Comparison of ENCODE assay signal across 8 cellular contexts in the genomic region with DNA sequence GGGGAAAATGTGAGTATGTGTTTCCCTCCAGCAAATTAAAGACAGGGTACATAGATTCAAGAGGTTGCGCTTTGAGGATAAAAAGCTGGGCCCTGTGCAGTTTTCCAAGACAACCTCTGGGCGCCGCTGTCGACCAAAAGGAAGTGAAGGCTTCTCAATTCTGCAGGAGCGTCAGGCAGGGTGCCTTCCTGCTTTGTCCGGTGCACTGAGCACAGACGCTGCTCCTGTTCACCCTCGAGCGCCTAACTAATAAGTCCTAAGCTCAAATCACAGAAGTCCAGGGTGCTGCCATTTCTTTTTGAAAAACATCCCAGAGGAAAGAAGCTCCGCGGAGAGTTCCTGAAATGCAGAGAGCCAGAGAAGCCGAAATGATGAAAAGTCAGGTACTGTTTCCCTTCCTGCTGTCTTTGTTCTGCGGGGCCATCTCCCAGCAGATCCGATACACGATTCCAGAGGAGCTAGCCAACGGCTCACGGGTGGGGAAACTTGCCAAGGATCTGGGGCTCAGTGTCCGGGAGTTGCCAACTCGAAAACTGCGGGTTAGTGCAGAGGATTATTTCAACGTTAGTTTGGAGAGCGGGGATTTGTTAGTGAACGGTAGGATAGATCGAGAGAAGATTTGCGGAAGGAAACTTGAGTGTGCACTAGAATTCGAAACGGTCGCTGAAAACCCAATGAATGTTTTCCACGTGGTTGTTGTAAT. TPM values are rescaled to one million over a fixed set of nuclear protein-coding genes. Genes with fewer than 3 reads are reported as not detected.
DNase-seq lines count a peak whose midpoint lies in the region; ATAC-seq, FAIRE-seq and TF ChIP-seq lines count a peak whose summit lies in the region.

A gene (plus strand): TSS at position 183 of the 703 bp plus-strand sequence. CDS start 162 bp downstream, at position 345.

- DNase-seq in stimulated activated CD4-positive, alpha-beta T cell treated with anti-CD3 and anti-CD28 coated beads, Interleukin-1b, Interleukin-23, amount 100 ng/mL, for 48 hours = peak; percentile 35
- DNase-seq in stimulated activated CD4-positive, alpha-beta T cell treated with anti-CD3 and anti-CD28 coated beads, Interleukin-2, amount 100 ng/mL, for 48 hours = no peak
- no peak for DNase-seq in endothelial cell of umbilical vein (ENCODE audit: low read depth, low spot score)
- peak in 3 of 10 donors; percentile 10 to 30 (median 28) for DNase-seq in naive thymus-derived CD8-positive, alpha-beta T cell
- DNase-seq in RCC 7860 (ENCODE audit: low spot score) = no peak
- no peak for DNase-seq in activated gamma-delta T cell (lab: John Stamatoyannopoulos, UW)

- dilution Hi-C loops in endothelial cell of umbilical vein (cut with MboI; ENCODE audit: extremely low pct_ligation_motif_present, low sequenced_read_pairs) = no loop called here

- peaks cover 24 to 50% (median 28%) of the 10 kb centered on the region in 3 donors for H3K36me3 Mint-ChIP-seq in naive thymus-derived CD8-positive, alpha-beta T cell

- H3K9me1 ChIP-seq in endothelial cell of umbilical vein (replicated peaks; ENCODE audit: control insufficient read depth, extremely low read depth, insufficient read depth, low read length) = no peaks in the 10 kb centered on the region

- H3K36me3 ChIP-seq in HUES64 (ENCODE audit: insufficient read depth, low read length) (no peaks in the 10 kb centered on the region), SU-DHL-6 (ENCODE audit: low read length) (no peaks in the 10 kb centered on the region), endothelial cell of umbilical vein (ENCODE audit: control insufficient read depth in 2 of 2, extremely low read depth in 1 of 2, insufficient read depth in 2 of 2, low read length in 2 of 2) (no peaks in the 10 kb centered on the region)

- H3K79me2 ChIP-seq in SU-DHL-6 (ENCODE audit: insufficient read depth, low read length) (no peaks in the 10 kb centered on the region), endothelial cell of umbilical vein (ENCODE audit: control insufficient read depth, insufficient read depth, low read length) (no peaks in the 10 kb centered on the region)

- BruUV-seq in endothelial cell of umbilical vein (replicated peaks; lab: Mats Ljungman, UMichigan) = no TSS peak

- ATAC-seq in naive thymus-derived CD8-positive, alpha-beta T cell = peak in 1 of 2 donors; percentile 56

- H3F3A ChIP-seq in SU-DHL-6 (ENCODE audit: insufficient read depth) = 0 out of 2 replicates have a peak, but pooled peaks cover 5% of the 10 kb centered on the region

- H3K4me3 ChIP-seq in HUES64 (ENCODE audit: low read length) (peak within 1 kb of the TSS; percentile 43), SU-DHL-6 (ENCODE audit: insufficient read depth, low read length, poor library complexity, severe bottlenecking) (peak within 1 kb of the TSS; percentile 38), endothelial cell of umbilical vein (replicated peaks in 1 of 3; ENCODE audit: insufficient read depth in 1 of 3, low read depth in 1 of 3, low read length in 3 of 3) (no peak within 1 kb of the TSS)

- TF ChIP-seq POLR2A in endothelial cell of umbilical vein (IDR thresholded peaks at IDR 0.05; ENCODE audit: low read depth, low read length) = no peak

- FAIRE-seq in endothelial cell of umbilical vein (lab: Jason Lieb, UNC) = no peak
- no peak for FAIRE-seq in RCC 7860 (lab: Jason Lieb, UNC)

- peaks cover 57% of the 10 kb centered on the region for H3K9me3 ChIP-seq in HUES64 (ENCODE audit: insufficient read depth, low read depth, low read length)
- no peaks in the 10 kb centered on the region for H3K9me3 ChIP-seq in SU-DHL-6 (ENCODE audit: insufficient read depth, low read length)
- H3K9me3 ChIP-seq in endothelial cell of umbilical vein (replicated peaks; ENCODE audit: control insufficient read depth, insufficient read depth, low read length) = no peaks in the 10 kb centered on the region

- H3K27me3 Mint-ChIP-seq in naive thymus-derived CD8-positive, alpha-beta T cell = peaks cover 45 to 96% (median 70%) of the 10 kb centered on the region in 5 donors

- no peaks in the 10 kb centered on the region for H3K9me2 ChIP-seq in SU-DHL-6 (replicated peaks; ENCODE audit: insufficient read depth, low read length)

- CTCF ChIA-PET in endothelial cell of umbilical vein (lab: Charles Lee) = interaction anchor here (1.0 to 3.6 kb wide), 17 partner anchors 10 to 269 kb away, joined by 3 to 29 read pairs (median 6); a partner anchor contains a TSS

- POLR2A ChIA-PET in endothelial cell of umbilical vein (lab: Charles Lee) = no interaction called here
- POLR2A ChIA-PET in naive thymus-derived CD8-positive, alpha-beta T cell (lab: Charles Lee) = no interaction called here

- no peaks in the 10 kb centered on the region for H4K20me1 ChIP-seq in SU-DHL-6 (ENCODE audit: low read depth, low read length)
- H4K20me1 ChIP-seq in endothelial cell of umbilical vein (replicated peaks; ENCODE audit: control insufficient read depth, extremely low read depth, insufficient read depth, low read length) = no peaks in the 10 kb centered on the region

- 81% methylated on average over 29 of the region's 29 CpGs for WGBS in HUES64

- H3K27ac ChIP-seq in HUES64 (ENCODE audit: low read depth, low read length) = no peak within 1 kb of the TSS
- no peak within 1 kb of the TSS for H3K27ac ChIP-seq in SU-DHL-6 (ENCODE audit: low read depth, low read length)
- H3K27ac ChIP-seq in endothelial cell of umbilical vein (ENCODE audit: insufficient read depth, low read depth, low read length) = no peak within 1 kb of the TSS

- peaks cover 0 to 2% (median 0%) of the 10 kb centered on the region in 4 donors for H3K4me1 Mint-ChIP-seq in naive thymus-derived CD8-positive, alpha-beta T cell

- TF ChIP-seq CTCF in SU-DHL-6 (IDR thresholded peaks at IDR 0.05; ENCODE audit: insufficient read depth, low read length, poor library complexity, severe bottlenecking) (peak; percentile 46), endothelial cell of umbilical vein (IDR thresholded peaks at IDR 0.05; ENCODE audit: extremely low read depth in 1 of 2, insufficient read depth in 1 of 2, low read depth in 1 of 2, low read length in 2 of 2) (peak; percentile 41 to 44)

- no peaks in the 10 kb centered on the region for H3K4me1 ChIP-seq in HUES64 (ENCODE audit: insufficient read depth, low read length)
- H3K4me1 ChIP-seq in endothelial cell of umbilical vein (ENCODE audit: control insufficient read depth, extremely low read depth, insufficient read depth, low read length) = no peaks in the 10 kb centered on the region

- H3K27me3 ChIP-seq in HUES64 (ENCODE audit: insufficient read depth, low read length) = no peaks in the 10 kb centered on the region
- H3K27me3 ChIP-seq in SU-DHL-6 (ENCODE audit: low read length) = no peaks in the 10 kb centered on the region
- H3K27me3 ChIP-seq in endothelial cell of umbilical vein (ENCODE audit: control insufficient read depth in 2 of 2, insufficient read depth in 2 of 2, low read length in 2 of 2) = peaks cover 25 to 48% of the 10 kb centered on the region in 2 experiments

- H3K9me3 Mint-ChIP-seq in naive thymus-derived CD8-positive, alpha-beta T cell = peaks cover 7 to 81% (median 38%) of the 10 kb centered on the region in 9 donors

- intact Hi-C loops in endothelial cell of umbilical vein (cut with micrococcal nuclease) = loop anchor here (5.0 kb wide), 1 partner anchor 212 kb away; no protein-coding TSS in a partner anchor

- H3K4me3 Mint-ChIP-seq in naive thymus-derived CD8-positive, alpha-beta T cell = peak within 1 kb of the TSS in 8 of 10 donors; percentile 12 to 76 (median 58)

- H2AFZ ChIP-seq in SU-DHL-6 (ENCODE audit: low read depth, low read length, severe bottlenecking) = peak within 1 kb of the TSS; percentile 69
- H2AFZ ChIP-seq in endothelial cell of umbilical vein (ENCODE audit: low read depth, low read length) = no peak within 1 kb of the TSS

- no peak within 1 kb of the TSS; the same call in 1 of the 2 replicates for H3K9ac ChIP-seq in HUES64 (ENCODE audit: low read depth, low read length)
- H3K9ac ChIP-seq in SU-DHL-6 (ENCODE audit: low read length) = peak within 1 kb of the TSS; percentile 30; the same call in 1 of the 2 replicates
- H3K9ac ChIP-seq in endothelial cell of umbilical vein (replicated peaks; ENCODE audit: extremely low read depth, insufficient read depth, low read length) = no peak within 1 kb of the TSS

- H3K27ac Mint-ChIP-seq in naive thymus-derived CD8-positive, alpha-beta T cell = no peak within 1 kb of the TSS

- H3K4me2 ChIP-seq in SU-DHL-6 (ENCODE audit: low read depth, low read length, poor library complexity, severe bottlenecking) (peak within 1 kb of the TSS; percentile 46), endothelial cell of umbilical vein (ENCODE audit: insufficient read depth, low read length) (peak within 1 kb of the TSS; percentile 16)

TF ChIP-seq in endothelial cell of umbilical vein, 7 proteins besides CTCF, POLR2A, EP300 and RAD21:
- no peak for TF ChIP-seq POLR2AphosphoS5 (IDR thresholded peaks at IDR 0.05; ENCODE audit: insufficient read depth, low read depth, low read length)
- no peak for TF ChIP-seq EZH2 (IDR thresholded peaks at IDR 0.05; ENCODE audit: borderline replicate concordance, low read depth, low read length, severe bottlenecking)
- no peak for TF ChIP-seq MYC (IDR thresholded peaks at IDR 0.05; ENCODE audit: low read depth, low read length)
- no peak for TF ChIP-seq FOS (IDR thresholded peaks at IDR 0.05; ENCODE audit: borderline replicate concordance, insufficient read depth, low read length)
- no peak for TF ChIP-seq GATA2 (IDR thresholded peaks at IDR 0.05; ENCODE audit: insufficient read depth, insufficient read length, low read depth, low read length)
- TF ChIP-seq, protein P1, sequence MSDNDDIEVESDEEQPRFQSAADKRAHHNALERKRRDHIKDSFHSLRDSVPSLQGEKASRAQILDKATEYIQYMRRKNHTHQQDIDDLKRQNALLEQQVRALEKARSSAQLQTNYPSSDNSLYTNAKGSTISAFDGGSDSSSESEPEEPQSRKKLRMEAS (IDR thresholded peaks at IDR 0.05; ENCODE audit: insufficient read depth, insufficient read length) = no peak
- TF ChIP-seq JUN (IDR thresholded peaks at IDR 0.05; ENCODE audit: borderline replicate concordance, insufficient read depth, insufficient read length, low read depth) = no peak

RNA-seq across cellular contexts. Expression of the gene that starts here (rescaled TPM):
- polyA plus RNA-seq in HUES64 (2013, experiment 1 of 2) = 0.75 TPM
- 1.1 TPM for polyA plus RNA-seq in HUES64 (2013, experiment 2 of 2)
- 0.58 and 0.62 TPM in 2 replicates for total RNA-seq in endothelial cell of umbilical vein
- polyA plus RNA-seq in endothelial cell of umbilical vein = 0.39 and 0.48 TPM in 2 replicates
- 0.14 and 0.15 TPM in 2 replicates for polyA plus RNA-seq in endothelial cell of umbilical vein (2011; cell fraction: cytosol; rRNA removed)
- polyA plus RNA-seq in endothelial cell of umbilical vein (2011; cell fraction: nucleus; rRNA removed) = 0.55 and 0.73 TPM in 2 replicates
- polyA plus RNA-seq in endothelial cell of umbilical vein (2012) = 0.32 and 0.40 TPM in 2 replicates
- polyA minus RNA-seq in endothelial cell of umbilical vein = 1.4 and 2.0 TPM in 2 replicates
- polyA minus RNA-seq in endothelial cell of umbilical vein (2011; cell fraction: cytosol; rRNA and poly(A)+ RNA removed) = not detected
- 3.4 and 4.6 TPM in 2 replicates for polyA minus RNA-seq in endothelial cell of umbilical vein (2011; cell fraction: nucleus; rRNA and poly(A)+ RNA removed)
- total RNA-seq in naive thymus-derived CD8-positive, alpha-beta T cell = under 1 TPM in 1 of 2 experiments, not detected in 1; 0.19 TPM
- polyA plus RNA-seq in naive thymus-derived CD8-positive, alpha-beta T cell = not detected

Comparison
In these comparisons a context has a peak if more than half of its experiments do, and no peak if none do; other contexts are left out.
1. H3K4me3 ChIP-seq: peak in HUES64 (single experiment) and SU-DHL-6 (single experiment); none in endothelial cell of umbilical vein (0 of 3).